ENCODE assay signal across 27 cellular contexts in genomic region chr12:67621926-67622325, GRCh38.
"Had no signal": no experiment of that assay in that cellular context is flagged by ENCODE, and none has a peak within 500 bp of the region (broad histone marks: within the 10 kb centered on the region; RNA-seq: fewer than 3 reads in every experiment).

No MANE protein-coding gene starts in this region.

- H3K9me3 Mint-ChIP-seq: natural killer cell had no signal

- H3K27me3 ChIP-seq: left lung, ovary, stomach, testis, thyroid gland, transverse colon, upper lobe of left lung, vagina had no signal

- H3K4me3 Mint-ChIP-seq: immature natural killer cell; natural killer cell; stimulated activated naive B cell treated with anti-CD40 and anti-IgM and Interleukin-4, amounts not matched to agents 10 μg/mL and 1 μg/mL and 100 μg/mL, for 72 hours had no signal

- H3K27ac Mint-ChIP-seq: immature natural killer cell; natural killer cell; progenitor cell of endocrine pancreas; stimulated activated naive B cell treated with anti-CD40 and anti-IgM and Interleukin-4, amounts not matched to agents 10 μg/mL and 1 μg/mL and 100 μg/mL, for 72 hours had no signal

- H3K27ac ChIP-seq: left lung, lower lobe of right lung, ovary, skin epidermis, stomach, testis, thyroid gland, transverse colon, upper lobe of left lung, vagina had no signal

- ATAC-seq: left lung; lower lobe of right lung; natural killer cell; right cardiac atrium; sciatic nerve; stimulated activated naive B cell treated with anti-CD40 and anti-IgM and Interleukin-4, amounts not matched to agents 10 μg/mL and 1 μg/mL and 100 μg/mL, for 72 hours; stimulated activated naive CD8-positive, alpha-beta T cell treated with anti-CD3 and anti-CD28 coated beads, Interleukin-15, Interleukin-2, amounts not matched to agents 100 U/mL and 50 U/mL, for 24 hours had no signal

- H3K36me3 ChIP-seq: left lung, lower lobe of right lung, ovary, stomach, thyroid gland, transverse colon, upper lobe of left lung, vagina had no signal

- H3K36me3 Mint-ChIP-seq: immature natural killer cell; natural killer cell; stimulated activated naive B cell treated with anti-CD40 and anti-IgM and Interleukin-4, amounts not matched to agents 10 μg/mL and 1 μg/mL and 100 μg/mL, for 72 hours had no signal

- DNase-seq: hypothalamus; immature natural killer cell; kidney; left colon; left lung; lower lobe of right lung; mammary epithelial cell; mesenchymal stem cell; natural killer cell; ovary; retina; right cardiac atrium; stimulated activated CD4-positive, alpha-beta T cell treated with anti-CD3 and anti-CD28 coated beads, Interleukin-12 subunit alpha, Interleukin-12 subunit beta, amount 100 ng/mL, for 4 hours; stimulated activated CD4-positive, alpha-beta T cell treated with anti-CD3 and anti-CD28 coated beads, Interleukin-15, amount 100 ng/mL, for 24 hours; stimulated activated CD4-positive, alpha-beta T cell treated with anti-CD3 and anti-CD28 coated beads, Interleukin-2, amount 100 ng/mL, for 24 hours; stimulated activated CD4-positive, alpha-beta T cell treated with anti-CD3 and anti-CD28 coated beads, Interleukin-4, amount 100 ng/mL, for 1 hour; stimulated activated naive B cell treated with anti-CD40 and anti-IgM and Interleukin-4, amounts not matched to agents 10 μg/mL and 1 μg/mL and 100 μg/mL, for 72 hours; stimulated activated naive CD8-positive, alpha-beta T cell treated with anti-CD3 and anti-CD28 coated beads, Interleukin-15, Interleukin-2, amounts not matched to agents 100 U/mL and 50 U/mL, for 24 hours; stomach; testis; thyroid gland; transverse colon; upper lobe of left lung had no signal

- H3K9me3 ChIP-seq: left lung, lower lobe of right lung, ovary, stomach, testis, thyroid gland, transverse colon, upper lobe of left lung, vagina had no signal

- H3K27me3 Mint-ChIP-seq: progenitor cell of endocrine pancreas; stimulated activated naive B cell treated with anti-CD40 and anti-IgM and Interleukin-4, amounts not matched to agents 10 μg/mL and 1 μg/mL and 100 μg/mL, for 72 hours had no signal

- H3K4me1 ChIP-seq: left lung, lower lobe of right lung, stomach, transverse colon, upper lobe of left lung, vagina had no signal

- H3K4me3 ChIP-seq: left lung, lower lobe of right lung, ovary, skin epidermis, stomach, testis, thyroid gland, transverse colon, upper lobe of left lung, vagina had no signal
